Comparison of ENCODE assay signal across 2 cellular contexts in the genomic region with DNA sequence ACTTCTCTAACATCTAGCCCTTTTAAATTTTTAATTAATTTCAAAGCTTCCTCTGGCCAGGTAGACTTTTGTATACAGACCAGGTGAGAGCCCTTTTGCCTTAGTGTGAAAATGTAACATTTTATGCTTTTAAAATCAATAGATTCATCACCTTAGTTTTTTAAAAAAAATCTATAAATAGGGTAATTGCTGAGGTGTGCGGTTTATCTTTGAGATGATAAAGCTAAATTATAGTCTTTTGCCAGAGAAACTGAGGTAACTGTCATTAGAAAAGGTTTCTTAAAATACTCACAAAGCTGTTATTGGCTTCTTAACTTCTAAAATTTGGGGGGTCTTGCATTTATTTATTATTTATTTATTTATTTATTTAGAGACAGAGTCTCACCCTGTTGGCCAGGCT.
TF ChIP-seq lines count a peak whose summit lies in the region.

No MANE protein-coding gene starts in this region.

TF ChIP-seq in HepG2, 621 proteins besides CTCF, POLR2A, EP300 and RAD21 (continued from another document):
- TF ChIP-seq CENPT (CRISPR knock-in tag; IDR thresholded peaks at IDR 0.05; ENCODE audit: low read depth), result no peak
- no peak for TF ChIP-seq KDM3A (CRISPR knock-in tag; IDR thresholded peaks at IDR 0.05; ENCODE audit: low read depth)
- peak; percentile 42; the same call in 1 of the 2 replicates for TF ChIP-seq MAFF (IDR thresholded peaks at IDR 0.05; ENCODE audit: low read depth, low read length)

TF ChIP-seq in K562, 482 proteins besides CTCF, POLR2A, EP300 and RAD21 (continued from another document):
- TF ChIP-seq C11orf30 (IDR thresholded peaks at IDR 0.05; ENCODE audit: low read depth), result 0 out of 2 replicates have a peak, but pooled peaks have one; percentile 12
- no peak for TF ChIP-seq NRF1 (conservative IDR thresholded peaks at IDR 0.05 in 1 of 2, IDR thresholded peaks at IDR 0.05 in 1 of 2)
- TF ChIP-seq MAFF (IDR thresholded peaks at IDR 0.05; ENCODE audit: low read length), result peak; percentile 40; the same call in 1 of the 2 replicates
- no peak for TF ChIP-seq BMI1 (IDR thresholded peaks at IDR 0.05; ENCODE audit: low read length)
- no peak for TF ChIP-seq LARP7 (IDR thresholded peaks at IDR 0.05)
- TF ChIP-seq ZBTB5 (IDR thresholded peaks at IDR 0.05), result no peak
- TF ChIP-seq ILF3 (IDR thresholded peaks at IDR 0.05; ENCODE audit: borderline replicate concordance), result no peak
- no peak for TF ChIP-seq ZNF655 (CRISPR knock-in tag; IDR thresholded peaks at IDR 0.05)
- TF ChIP-seq ZNF316 (IDR thresholded peaks at IDR 0.05), result peak; percentile 59
TF ChIP-seq in K562: peak in this region for 3.
